In genomic region chr5:107241841-107242240, GRCh38 we compare ENCODE assay signal across 29 cellular contexts.
"Had no signal": no experiment of that assay in that cellular context is flagged by ENCODE, and none has a peak within 500 bp of the region (broad histone marks: within the 10 kb centered on the region; RNA-seq: fewer than 3 reads in every experiment).

No MANE protein-coding gene starts in this region.

- H3K79me2 ChIP-seq: parathyroid adenoma had no signal

- FAIRE-seq: small intestine, urothelium cell line had no signal

- H3K27me3 ChIP-seq: ovary, right lobe of liver, sigmoid colon, stomach, thyroid gland, tibial nerve, upper lobe of left lung, vagina had no signal

- H3K27ac Mint-ChIP-seq: natural killer cell treated with Interleukin-12 subunit alpha and Interleukin-12 subunit beta and Interleukin-15 and Interleukin-18, amount 100 ng/mL, for 72 hours; nephron progenitor cell; progenitor cell of endocrine pancreas; stimulated activated effector memory CD8-positive, alpha-beta T cell treated with anti-CD3 and anti-CD28 coated beads, Interleukin-12 subunit alpha, Interleukin-12 subunit beta, amount 100 ng/mL, for 72 hours; stimulated activated naive B cell treated with anti-CD40 and anti-IgM and Interleukin-4, amounts not matched to agents 10 μg/mL and 1 μg/mL and 100 μg/mL, for 72 hours; stimulated activated naive CD8-positive, alpha-beta T cell treated with anti-CD3 and anti-CD28 coated beads, Interleukin-15, Interleukin-2, amounts not matched to agents 100 ng/mL and 50 ng/mL, for 24 hours had no signal

- H3K36me3 Mint-ChIP-seq: natural killer cell treated with Interleukin-12 subunit alpha and Interleukin-12 subunit beta and Interleukin-15 and Interleukin-18, amount 100 ng/mL, for 72 hours; stimulated activated effector memory CD8-positive, alpha-beta T cell treated with anti-CD3 and anti-CD28 coated beads, Interleukin-12 subunit alpha, Interleukin-12 subunit beta, amount 100 ng/mL, for 72 hours; stimulated activated naive B cell treated with anti-CD40 and anti-IgM and Interleukin-4, amounts not matched to agents 10 μg/mL and 1 μg/mL and 100 μg/mL, for 72 hours had no signal

- H3K9me3 Mint-ChIP-seq: nephron progenitor cell had no signal

- H3K27me3 Mint-ChIP-seq: progenitor cell of endocrine pancreas; stimulated activated naive CD8-positive, alpha-beta T cell treated with anti-CD3 and anti-CD28 coated beads, Interleukin-15, Interleukin-2, amounts not matched to agents 100 ng/mL and 50 ng/mL, for 24 hours had no signal

- H3K27ac ChIP-seq: ovary, parathyroid adenoma, right lobe of liver, sigmoid colon, stomach, thoracic aorta, thyroid gland, tibial nerve, upper lobe of left lung, vagina had no signal

- H3K4me1 ChIP-seq: parathyroid adenoma, right lobe of liver, sigmoid colon, stomach, thyroid gland, tibial nerve, upper lobe of left lung, vagina had no signal

- H3K9ac ChIP-seq: parathyroid adenoma had no signal

- H3K36me3 ChIP-seq: ovary, right lobe of liver, sigmoid colon, stomach, thoracic aorta, thyroid gland, tibial nerve, upper lobe of left lung, vagina had no signal

- H3K9me3 ChIP-seq: ovary, psoas muscle, right lobe of liver, stomach, thoracic aorta, thyroid gland, tibial nerve, upper lobe of left lung, vagina had no signal

- H3K4me3 Mint-ChIP-seq: natural killer cell treated with Interleukin-12 subunit alpha and Interleukin-12 subunit beta and Interleukin-15 and Interleukin-18, amount 100 ng/mL, for 72 hours; nephron progenitor cell; neural crest cell; stimulated activated effector memory CD8-positive, alpha-beta T cell treated with anti-CD3 and anti-CD28 coated beads, Interleukin-12 subunit alpha, Interleukin-12 subunit beta, amount 100 ng/mL, for 72 hours; stimulated activated naive B cell treated with anti-CD40 and anti-IgM and Interleukin-4, amounts not matched to agents 10 μg/mL and 1 μg/mL and 100 μg/mL, for 72 hours; stimulated activated naive CD8-positive, alpha-beta T cell treated with anti-CD3 and anti-CD28 coated beads, Interleukin-15, Interleukin-2, amounts not matched to agents 100 ng/mL and 50 ng/mL, for 24 hours had no signal

- H2AFZ ChIP-seq: parathyroid adenoma had no signal

- H3K4me3 ChIP-seq: ovary, psoas muscle, right lobe of liver, sigmoid colon, stomach, thoracic aorta, thyroid gland, tibial nerve, upper lobe of left lung, vagina had no signal

- ATAC-seq: natural killer cell treated with Interleukin-12 subunit alpha and Interleukin-12 subunit beta and Interleukin-15 and Interleukin-18, amount 100 ng/mL, for 72 hours; right cardiac atrium; right lobe of liver; stimulated activated effector memory CD8-positive, alpha-beta T cell treated with anti-CD3 and anti-CD28 coated beads, Interleukin-12 subunit alpha, Interleukin-12 subunit beta, amount 100 ng/mL, for 72 hours; stimulated activated naive B cell treated with anti-CD40 and anti-IgM and Interleukin-4, amounts not matched to agents 10 μg/mL and 1 μg/mL and 100 μg/mL, for 72 hours had no signal

- H3K4me1 Mint-ChIP-seq: nephron progenitor cell; neural crest cell; stimulated activated effector memory CD8-positive, alpha-beta T cell treated with anti-CD3 and anti-CD28 coated beads, Interleukin-12 subunit alpha, Interleukin-12 subunit beta, amount 100 ng/mL, for 72 hours; stimulated activated naive B cell treated with anti-CD40 and anti-IgM and Interleukin-4, amounts not matched to agents 10 μg/mL and 1 μg/mL and 100 μg/mL, for 72 hours had no signal

- DNase-seq: nephron progenitor cell; occipital lobe; ovary; posterior cingulate gyrus; psoas muscle; right cardiac atrium; right lobe of liver; sigmoid colon; small intestine; stimulated activated CD4-positive, alpha-beta T cell treated with anti-CD3 and anti-CD28 coated beads, Interleukin-15, amount 100 ng/mL, for 24 hours; stimulated activated CD4-positive, alpha-beta T cell treated with anti-CD3 and anti-CD28 coated beads, Interleukin-2, amount 100 ng/mL, for 24 hours; stimulated activated CD4-positive, alpha-beta T cell treated with anti-CD3 and anti-CD28 coated beads, Interleukin-2, amount 100 ng/mL, for 48 hours; stimulated activated CD4-positive, alpha-beta T cell treated with anti-CD3 and anti-CD28 coated beads, Interleukin-4, amount 100 ng/mL, for 24 hours; stimulated activated naive B cell treated with anti-CD40 and anti-IgM and Interleukin-4, amounts not matched to agents 10 μg/mL and 1 μg/mL and 100 μg/mL, for 72 hours; stimulated activated naive CD4-positive, alpha-beta T cell treated with Interleukin-2 at 50 U/mL for 16 hours; stomach; thyroid gland; trophoblast cell; upper lobe of left lung had no signal
